In the genomic region with DNA sequence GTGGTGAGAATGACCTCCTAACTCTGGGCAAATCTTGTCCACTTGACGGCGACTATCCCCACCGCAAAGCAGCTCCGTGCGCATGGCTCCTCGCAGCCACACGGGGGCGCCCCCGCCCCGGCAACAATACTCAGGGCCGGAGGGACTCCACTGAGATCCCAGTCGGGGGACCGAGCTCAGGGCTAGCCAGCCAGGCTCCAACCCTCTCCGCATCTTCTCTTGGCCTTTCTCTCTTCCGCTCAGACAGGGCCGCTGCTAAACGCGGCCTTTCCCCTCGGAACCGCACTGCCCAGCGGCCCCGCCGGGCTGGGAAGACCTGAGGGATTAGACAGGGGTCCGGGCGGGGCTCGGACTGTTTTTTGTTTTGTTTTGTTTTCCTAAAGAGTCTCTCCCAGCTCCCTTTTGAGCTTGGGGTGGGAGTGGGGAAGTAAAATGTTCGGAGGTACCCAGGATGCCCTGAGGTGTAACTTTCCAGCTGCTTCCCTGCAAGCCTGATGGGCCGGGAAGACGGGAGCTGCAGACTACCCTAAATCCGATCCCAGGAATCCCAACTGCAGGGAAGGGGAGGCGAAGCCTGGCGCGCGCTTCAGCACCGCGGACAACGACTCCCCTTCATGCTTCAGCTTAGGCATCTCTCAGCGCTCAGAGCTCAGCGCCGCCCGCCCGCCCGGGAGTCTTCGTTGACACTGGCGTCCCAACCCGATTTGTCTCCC, we compare ENCODE assay signal across 1 cellular context.
TF ChIP-seq lines count a peak whose summit lies in the region.

No MANE protein-coding gene starts in this region.

TF ChIP-seq in GM12878, 131 proteins besides CTCF, POLR2A, EP300 and RAD21 (continued from another document and continues in another):
- TF ChIP-seq, protein P1, sequence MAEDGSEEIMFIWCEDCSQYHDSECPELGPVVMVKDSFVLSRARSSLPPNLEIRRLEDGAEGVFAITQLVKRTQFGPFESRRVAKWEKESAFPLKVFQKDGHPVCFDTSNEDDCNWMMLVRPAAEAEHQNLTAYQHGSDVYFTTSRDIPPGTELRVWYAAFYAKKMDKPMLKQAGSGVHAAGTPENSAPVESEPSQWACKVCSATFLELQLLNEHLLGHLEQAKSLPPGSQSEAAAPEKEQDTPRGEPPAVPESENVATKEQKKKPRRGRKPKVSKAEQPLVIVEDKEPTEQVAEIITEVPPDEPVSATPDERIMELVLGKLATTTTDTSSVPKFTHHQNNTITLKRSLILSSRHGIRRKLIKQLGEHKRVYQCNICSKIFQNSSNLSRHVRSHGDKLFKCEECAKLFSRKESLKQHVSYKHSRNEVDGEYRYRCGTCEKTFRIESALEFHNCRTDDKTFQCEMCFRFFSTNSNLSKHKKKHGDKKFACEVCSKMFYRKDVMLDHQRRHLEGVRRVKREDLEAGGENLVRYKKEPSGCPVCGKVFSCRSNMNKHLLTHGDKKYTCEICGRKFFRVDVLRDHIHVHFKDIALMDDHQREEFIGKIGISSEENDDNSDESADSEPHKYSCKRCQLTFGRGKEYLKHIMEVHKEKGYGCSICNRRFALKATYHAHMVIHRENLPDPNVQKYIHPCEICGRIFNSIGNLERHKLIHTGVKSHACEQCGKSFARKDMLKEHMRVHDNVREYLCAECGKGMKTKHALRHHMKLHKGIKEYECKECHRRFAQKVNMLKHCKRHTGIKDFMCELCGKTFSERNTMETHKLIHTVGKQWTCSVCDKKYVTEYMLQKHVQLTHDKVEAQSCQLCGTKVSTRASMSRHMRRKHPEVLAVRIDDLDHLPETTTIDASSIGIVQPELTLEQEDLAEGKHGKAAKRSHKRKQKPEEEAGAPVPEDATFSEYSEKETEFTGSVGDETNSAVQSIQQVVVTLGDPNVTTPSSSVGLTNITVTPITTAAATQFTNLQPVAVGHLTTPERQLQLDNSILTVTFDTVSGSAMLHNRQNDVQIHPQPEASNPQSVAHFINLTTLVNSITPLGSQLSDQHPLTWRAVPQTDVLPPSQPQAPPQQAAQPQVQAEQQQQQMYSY (CRISPR knock-in tag; IDR thresholded peaks at IDR 0.05), result no peak
- no peak for TF ChIP-seq GATAD2B (conservative IDR thresholded peaks at IDR 0.05; ENCODE audit: low read depth)
- no peak for TF ChIP-seq CBX5 (IDR thresholded peaks at IDR 0.05; ENCODE audit: low read depth)
- peak; percentile 37 to 55 for TF ChIP-seq IKZF2 (IDR thresholded peaks at IDR 0.05)
- TF ChIP-seq, protein P2, sequence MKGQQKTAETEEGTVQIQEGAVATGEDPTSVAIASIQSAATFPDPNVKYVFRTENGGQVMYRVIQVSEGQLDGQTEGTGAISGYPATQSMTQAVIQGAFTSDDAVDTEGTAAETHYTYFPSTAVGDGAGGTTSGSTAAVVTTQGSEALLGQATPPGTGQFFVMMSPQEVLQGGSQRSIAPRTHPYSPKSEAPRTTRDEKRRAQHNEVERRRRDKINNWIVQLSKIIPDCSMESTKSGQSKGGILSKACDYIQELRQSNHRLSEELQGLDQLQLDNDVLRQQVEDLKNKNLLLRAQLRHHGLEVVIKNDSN (IDR thresholded peaks at IDR 0.05; ENCODE audit: borderline replicate concordance, extremely low read length, insufficient read depth, low read depth, low read length), result no peak
- TF ChIP-seq, protein P3, sequence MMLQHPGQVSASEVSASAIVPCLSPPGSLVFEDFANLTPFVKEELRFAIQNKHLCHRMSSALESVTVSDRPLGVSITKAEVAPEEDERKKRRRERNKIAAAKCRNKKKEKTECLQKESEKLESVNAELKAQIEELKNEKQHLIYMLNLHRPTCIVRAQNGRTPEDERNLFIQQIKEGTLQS (IDR thresholded peaks at IDR 0.05; ENCODE audit: borderline replicate concordance, extremely low read depth, low read depth, low read length), result no peak
- peak; percentile 98 for TF ChIP-seq SMC3 (IDR thresholded peaks at IDR 0.05; ENCODE audit: borderline replicate concordance, low read length)
- peak; percentile 35; the same call in 1 of the 2 replicates for TF ChIP-seq IRF4 (IDR thresholded peaks at IDR 0.05; ENCODE audit: low read depth, low read length)
- TF ChIP-seq, protein P4, sequence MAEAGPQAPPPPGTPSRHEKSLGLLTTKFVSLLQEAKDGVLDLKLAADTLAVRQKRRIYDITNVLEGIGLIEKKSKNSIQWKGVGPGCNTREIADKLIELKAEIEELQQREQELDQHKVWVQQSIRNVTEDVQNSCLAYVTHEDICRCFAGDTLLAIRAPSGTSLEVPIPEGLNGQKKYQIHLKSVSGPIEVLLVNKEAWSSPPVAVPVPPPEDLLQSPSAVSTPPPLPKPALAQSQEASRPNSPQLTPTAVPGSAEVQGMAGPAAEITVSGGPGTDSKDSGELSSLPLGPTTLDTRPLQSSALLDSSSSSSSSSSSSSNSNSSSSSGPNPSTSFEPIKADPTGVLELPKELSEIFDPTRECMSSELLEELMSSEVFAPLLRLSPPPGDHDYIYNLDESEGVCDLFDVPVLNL (IDR thresholded peaks at IDR 0.05; ENCODE audit: low read depth, low read length), result no peak
- TF ChIP-seq, protein P5, sequence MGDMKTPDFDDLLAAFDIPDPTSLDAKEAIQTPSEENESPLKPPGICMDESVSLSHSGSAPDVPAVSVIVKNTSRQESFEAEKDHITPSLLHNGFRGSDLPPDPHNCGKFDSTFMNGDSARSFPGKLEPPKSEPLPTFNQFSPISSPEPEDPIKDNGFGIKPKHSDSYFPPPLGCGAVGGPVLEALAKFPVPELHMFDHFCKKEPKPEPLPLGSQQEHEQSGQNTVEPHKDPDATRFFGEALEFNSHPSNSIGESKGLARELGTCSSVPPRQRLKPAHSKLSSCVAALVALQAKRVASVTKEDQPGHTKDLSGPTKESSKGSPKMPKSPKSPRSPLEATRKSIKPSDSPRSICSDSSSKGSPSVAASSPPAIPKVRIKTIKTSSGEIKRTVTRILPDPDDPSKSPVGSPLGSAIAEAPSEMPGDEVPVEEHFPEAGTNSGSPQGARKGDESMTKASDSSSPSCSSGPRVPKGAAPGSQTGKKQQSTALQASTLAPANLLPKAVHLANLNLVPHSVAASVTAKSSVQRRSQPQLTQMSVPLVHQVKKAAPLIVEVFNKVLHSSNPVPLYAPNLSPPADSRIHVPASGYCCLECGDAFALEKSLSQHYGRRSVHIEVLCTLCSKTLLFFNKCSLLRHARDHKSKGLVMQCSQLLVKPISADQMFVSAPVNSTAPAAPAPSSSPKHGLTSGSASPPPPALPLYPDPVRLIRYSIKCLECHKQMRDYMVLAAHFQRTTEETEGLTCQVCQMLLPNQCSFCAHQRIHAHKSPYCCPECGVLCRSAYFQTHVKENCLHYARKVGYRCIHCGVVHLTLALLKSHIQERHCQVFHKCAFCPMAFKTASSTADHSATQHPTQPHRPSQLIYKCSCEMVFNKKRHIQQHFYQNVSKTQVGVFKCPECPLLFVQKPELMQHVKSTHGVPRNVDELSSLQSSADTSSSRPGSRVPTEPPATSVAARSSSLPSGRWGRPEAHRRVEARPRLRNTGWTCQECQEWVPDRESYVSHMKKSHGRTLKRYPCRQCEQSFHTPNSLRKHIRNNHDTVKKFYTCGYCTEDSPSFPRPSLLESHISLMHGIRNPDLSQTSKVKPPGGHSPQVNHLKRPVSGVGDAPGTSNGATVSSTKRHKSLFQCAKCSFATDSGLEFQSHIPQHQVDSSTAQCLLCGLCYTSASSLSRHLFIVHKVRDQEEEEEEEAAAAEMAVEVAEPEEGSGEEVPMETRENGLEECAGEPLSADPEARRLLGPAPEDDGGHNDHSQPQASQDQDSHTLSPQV (IDR thresholded peaks at IDR 0.05), result no peak
- TF ChIP-seq RUNX3 (IDR thresholded peaks at IDR 0.05; ENCODE audit: low read length), result peak; percentile 82
- TF ChIP-seq, protein P6, sequence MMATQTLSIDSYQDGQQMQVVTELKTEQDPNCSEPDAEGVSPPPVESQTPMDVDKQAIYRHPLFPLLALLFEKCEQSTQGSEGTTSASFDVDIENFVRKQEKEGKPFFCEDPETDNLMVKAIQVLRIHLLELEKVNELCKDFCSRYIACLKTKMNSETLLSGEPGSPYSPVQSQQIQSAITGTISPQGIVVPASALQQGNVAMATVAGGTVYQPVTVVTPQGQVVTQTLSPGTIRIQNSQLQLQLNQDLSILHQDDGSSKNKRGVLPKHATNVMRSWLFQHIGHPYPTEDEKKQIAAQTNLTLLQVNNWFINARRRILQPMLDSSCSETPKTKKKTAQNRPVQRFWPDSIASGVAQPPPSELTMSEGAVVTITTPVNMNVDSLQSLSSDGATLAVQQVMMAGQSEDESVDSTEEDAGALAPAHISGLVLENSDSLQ (IDR thresholded peaks at IDR 0.05), result no peak
- no peak for TF ChIP-seq TCF3 (IDR thresholded peaks at IDR 0.05; ENCODE audit: borderline replicate concordance, insufficient read depth, low read depth, low read length)
- TF ChIP-seq ESRRA (IDR thresholded peaks at IDR 0.05; ENCODE audit: low read length), result no peak
- no peak for TF ChIP-seq TCF7 (IDR thresholded peaks at IDR 0.05; ENCODE audit: borderline replicate concordance)
- no peak for TF ChIP-seq MYB (IDR thresholded peaks at IDR 0.05; ENCODE audit: borderline replicate concordance, low read depth, low read length)
- TF ChIP-seq NR2C2 (IDR thresholded peaks at IDR 0.05; ENCODE audit: borderline replicate concordance, control insufficient read depth, insufficient read length, low read depth), result no peak
- TF ChIP-seq, protein P7, sequence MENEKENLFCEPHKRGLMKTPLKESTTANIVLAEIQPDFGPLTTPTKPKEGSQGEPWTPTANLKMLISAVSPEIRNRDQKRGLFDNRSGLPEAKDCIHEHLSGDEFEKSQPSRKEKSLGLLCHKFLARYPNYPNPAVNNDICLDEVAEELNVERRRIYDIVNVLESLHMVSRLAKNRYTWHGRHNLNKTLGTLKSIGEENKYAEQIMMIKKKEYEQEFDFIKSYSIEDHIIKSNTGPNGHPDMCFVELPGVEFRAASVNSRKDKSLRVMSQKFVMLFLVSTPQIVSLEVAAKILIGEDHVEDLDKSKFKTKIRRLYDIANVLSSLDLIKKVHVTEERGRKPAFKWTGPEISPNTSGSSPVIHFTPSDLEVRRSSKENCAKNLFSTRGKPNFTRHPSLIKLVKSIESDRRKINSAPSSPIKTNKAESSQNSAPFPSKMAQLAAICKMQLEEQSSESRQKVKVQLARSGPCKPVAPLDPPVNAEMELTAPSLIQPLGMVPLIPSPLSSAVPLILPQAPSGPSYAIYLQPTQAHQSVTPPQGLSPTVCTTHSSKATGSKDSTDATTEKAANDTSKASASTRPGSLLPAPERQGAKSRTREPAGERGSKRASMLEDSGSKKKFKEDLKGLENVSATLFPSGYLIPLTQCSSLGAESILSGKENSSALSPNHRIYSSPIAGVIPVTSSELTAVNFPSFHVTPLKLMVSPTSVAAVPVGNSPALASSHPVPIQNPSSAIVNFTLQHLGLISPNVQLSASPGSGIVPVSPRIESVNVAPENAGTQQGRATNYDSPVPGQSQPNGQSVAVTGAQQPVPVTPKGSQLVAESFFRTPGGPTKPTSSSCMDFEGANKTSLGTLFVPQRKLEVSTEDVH (IDR thresholded peaks at IDR 0.05; ENCODE audit: low read depth, partially characterized antibody), result no peak
- no peak for TF ChIP-seq ZNF24 (IDR thresholded peaks at IDR 0.05)
- TF ChIP-seq CHD1 (IDR thresholded peaks at IDR 0.05; ENCODE audit: low read depth, low read length), result 0 out of 2 replicates have a peak, but pooled peaks have one; percentile 67
- no peak for TF ChIP-seq MEF2B (IDR thresholded peaks at IDR 0.05; ENCODE audit: partially characterized antibody, poor library complexity, severe bottlenecking)
- TF ChIP-seq TBL1XR1 (IDR thresholded peaks at IDR 0.05; ENCODE audit: low read depth, low read length), result peak; percentile 59; the same call in 1 of the 2 replicates
- TF ChIP-seq DPF2 (IDR thresholded peaks at IDR 0.05), result no peak
- TF ChIP-seq, protein P8, sequence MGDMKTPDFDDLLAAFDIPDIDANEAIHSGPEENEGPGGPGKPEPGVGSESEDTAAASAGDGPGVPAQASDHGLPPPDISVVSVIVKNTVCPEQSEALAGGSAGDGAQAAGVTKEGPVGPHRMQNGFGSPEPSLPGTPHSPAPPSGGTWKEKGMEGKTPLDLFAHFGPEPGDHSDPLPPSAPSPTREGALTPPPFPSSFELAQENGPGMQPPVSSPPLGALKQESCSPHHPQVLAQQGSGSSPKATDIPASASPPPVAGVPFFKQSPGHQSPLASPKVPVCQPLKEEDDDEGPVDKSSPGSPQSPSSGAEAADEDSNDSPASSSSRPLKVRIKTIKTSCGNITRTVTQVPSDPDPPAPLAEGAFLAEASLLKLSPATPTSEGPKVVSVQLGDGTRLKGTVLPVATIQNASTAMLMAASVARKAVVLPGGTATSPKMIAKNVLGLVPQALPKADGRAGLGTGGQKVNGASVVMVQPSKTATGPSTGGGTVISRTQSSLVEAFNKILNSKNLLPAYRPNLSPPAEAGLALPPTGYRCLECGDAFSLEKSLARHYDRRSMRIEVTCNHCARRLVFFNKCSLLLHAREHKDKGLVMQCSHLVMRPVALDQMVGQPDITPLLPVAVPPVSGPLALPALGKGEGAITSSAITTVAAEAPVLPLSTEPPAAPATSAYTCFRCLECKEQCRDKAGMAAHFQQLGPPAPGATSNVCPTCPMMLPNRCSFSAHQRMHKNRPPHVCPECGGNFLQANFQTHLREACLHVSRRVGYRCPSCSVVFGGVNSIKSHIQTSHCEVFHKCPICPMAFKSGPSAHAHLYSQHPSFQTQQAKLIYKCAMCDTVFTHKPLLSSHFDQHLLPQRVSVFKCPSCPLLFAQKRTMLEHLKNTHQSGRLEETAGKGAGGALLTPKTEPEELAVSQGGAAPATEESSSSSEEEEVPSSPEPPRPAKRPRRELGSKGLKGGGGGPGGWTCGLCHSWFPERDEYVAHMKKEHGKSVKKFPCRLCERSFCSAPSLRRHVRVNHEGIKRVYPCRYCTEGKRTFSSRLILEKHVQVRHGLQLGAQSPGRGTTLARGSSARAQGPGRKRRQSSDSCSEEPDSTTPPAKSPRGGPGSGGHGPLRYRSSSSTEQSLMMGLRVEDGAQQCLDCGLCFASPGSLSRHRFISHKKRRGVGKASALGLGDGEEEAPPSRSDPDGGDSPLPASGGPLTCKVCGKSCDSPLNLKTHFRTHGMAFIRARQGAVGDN (IDR thresholded peaks at IDR 0.05), result no peak
- TF ChIP-seq, protein P9, sequence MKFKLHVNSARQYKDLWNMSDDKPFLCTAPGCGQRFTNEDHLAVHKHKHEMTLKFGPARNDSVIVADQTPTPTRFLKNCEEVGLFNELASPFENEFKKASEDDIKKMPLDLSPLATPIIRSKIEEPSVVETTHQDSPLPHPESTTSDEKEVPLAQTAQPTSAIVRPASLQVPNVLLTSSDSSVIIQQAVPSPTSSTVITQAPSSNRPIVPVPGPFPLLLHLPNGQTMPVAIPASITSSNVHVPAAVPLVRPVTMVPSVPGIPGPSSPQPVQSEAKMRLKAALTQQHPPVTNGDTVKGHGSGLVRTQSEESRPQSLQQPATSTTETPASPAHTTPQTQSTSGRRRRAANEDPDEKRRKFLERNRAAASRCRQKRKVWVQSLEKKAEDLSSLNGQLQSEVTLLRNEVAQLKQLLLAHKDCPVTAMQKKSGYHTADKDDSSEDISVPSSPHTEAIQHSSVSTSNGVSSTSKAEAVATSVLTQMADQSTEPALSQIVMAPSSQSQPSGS (IDR thresholded peaks at IDR 0.05; ENCODE audit: low read length), result no peak
- peak; percentile 86 for TF ChIP-seq SIN3A (IDR thresholded peaks at IDR 0.05; ENCODE audit: low read depth, low read length)
- TF ChIP-seq ASH2L (IDR thresholded peaks at IDR 0.05; ENCODE audit: borderline replicate concordance, low read depth), result no peak
- TF ChIP-seq, protein P10, sequence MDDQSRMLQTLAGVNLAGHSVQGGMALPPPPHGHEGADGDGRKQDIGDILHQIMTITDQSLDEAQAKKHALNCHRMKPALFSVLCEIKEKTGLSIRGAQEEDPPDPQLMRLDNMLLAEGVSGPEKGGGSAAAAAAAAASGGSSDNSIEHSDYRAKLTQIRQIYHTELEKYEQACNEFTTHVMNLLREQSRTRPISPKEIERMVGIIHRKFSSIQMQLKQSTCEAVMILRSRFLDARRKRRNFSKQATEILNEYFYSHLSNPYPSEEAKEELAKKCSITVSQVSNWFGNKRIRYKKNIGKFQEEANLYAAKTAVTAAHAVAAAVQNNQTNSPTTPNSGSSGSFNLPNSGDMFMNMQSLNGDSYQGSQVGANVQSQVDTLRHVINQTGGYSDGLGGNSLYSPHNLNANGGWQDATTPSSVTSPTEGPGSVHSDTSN (IDR thresholded peaks at IDR 0.05; ENCODE audit: insufficient replicate concordance, low read depth, low read length), result no peak
